ENCODE assay signal across 11 cellular contexts in the genomic region with DNA sequence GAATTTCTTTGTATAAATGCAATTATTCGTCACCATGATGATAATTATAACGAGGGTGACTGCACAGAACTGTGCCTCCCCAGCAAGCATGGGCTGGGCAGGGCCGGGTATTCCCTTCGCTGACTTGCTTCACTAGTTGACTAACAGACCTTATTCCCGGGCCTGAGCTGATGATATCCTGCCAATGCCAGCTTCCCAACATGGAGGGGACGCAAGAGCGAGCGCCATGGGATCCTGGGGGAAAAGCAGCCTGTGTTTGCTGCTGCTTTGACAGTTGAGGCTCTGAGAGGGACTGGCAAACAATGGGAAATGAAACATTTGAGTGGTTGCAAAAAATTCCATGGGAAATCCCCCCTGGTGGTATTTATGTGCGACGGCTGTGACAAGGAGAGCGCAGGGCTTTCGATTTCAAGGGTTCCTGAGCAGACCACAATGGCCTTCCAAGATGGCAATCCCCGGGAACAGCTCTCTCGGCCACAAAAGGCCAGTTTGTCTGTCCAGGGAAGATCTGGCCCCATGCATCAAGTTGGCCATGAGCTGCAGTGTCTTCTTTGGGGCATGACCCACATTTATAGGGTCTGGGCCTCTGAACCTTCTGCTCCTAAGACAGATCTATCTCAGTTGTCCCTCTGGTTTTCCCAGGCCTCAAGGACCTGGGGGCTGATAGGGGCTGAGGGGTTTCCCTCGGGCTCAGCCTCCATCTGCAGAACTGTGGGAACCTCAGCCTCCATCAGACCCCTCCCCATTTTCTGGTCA. TPM values are rescaled to one million over a fixed set of nuclear protein-coding genes. Genes with fewer than 3 reads are reported as not detected.
DNase-seq lines count a peak whose midpoint lies in the region; ATAC-seq lines count a peak whose summit lies in the region.
"Had no signal": no experiment of that assay in that cellular context is flagged by ENCODE, and none has a peak within 500 bp of the region (broad histone marks: within the 10 kb centered on the region; RNA-seq: fewer than 3 reads in every experiment).

No MANE protein-coding gene starts in this region.

- ATAC-seq in GM18499 (IDR thresholded peaks at IDR 0.05; ENCODE audit: insufficient read depth, unreplicated experiment) (peak; percentile 15), GM21381 (IDR thresholded peaks at IDR 0.05; ENCODE audit: unreplicated experiment) (peak; percentile 23), HG03442 (IDR thresholded peaks at IDR 0.05; ENCODE audit: unreplicated experiment) (peak; percentile 44)

- DNase-seq in left kidney (ENCODE audit: low read depth, low spot score), result peak; percentile 39
- no peak for DNase-seq in SK-N-DZ (ENCODE audit: low spot score)
- no peak for DNase-seq in activated CD4-positive, CD25-positive, alpha-beta regulatory T cell treated with anti-CD3 and anti-CD28 coated beads, Interleukin-2, amount 50 U/mL, for 72 hours
- no peak for DNase-seq in cerebellar cortex (ENCODE audit: low spot score)
- no peak for DNase-seq in head of caudate nucleus
- DNase-seq: DMS79, glutamatergic neuron, NCI-H2107 had no signal

- intact Hi-C loops in head of caudate nucleus (cut with DNase I), result no loop called here

RNA-seq across cellular contexts. Expression of a gene that starts 21.9 kb away (rescaled TPM):
- not detected in 2 replicates for polyA plus RNA-seq in SK-N-DZ (2014; cell fraction: cytosol; rRNA removed)
- polyA plus RNA-seq in SK-N-DZ (2014; cell fraction: nucleus; rRNA removed), result not detected in 2 replicates
